8 cellular contexts compared by ENCODE assay signal in genomic region chr6:136550330-136551071, GRCh38. TPM values are rescaled to one million over a fixed set of nuclear protein-coding genes. Genes with fewer than 3 reads are reported as not detected.
DNase-seq lines count a peak whose midpoint lies in the region; ATAC-seq lines count a peak whose summit lies in the region.

Gene MAP7 (minus strand): TSS chr6:136550422. CDS start chr6:136550408, 14 bp downstream.

- ATAC-seq in HG02970 (IDR thresholded peaks at IDR 0.05; ENCODE audit: low FRiP score, unreplicated experiment), result peak; percentile 70

- CTCF ChIA-PET in activated CD4-positive, alpha-beta memory T cell treated with anti-CD3 and anti-CD28 coated beads, Interleukin-2, amount 10 ng/mL, durations not matched to agents 7 days and 5 days (lab: Charles Lee), result interaction anchor here (0.7 to 2.3 kb wide), 11 partner anchors 8 to 262 kb away, joined by 3 to 10 read pairs (median 4); partner anchors contain the start of gene MAP3K5

- H3K4me1 Mint-ChIP-seq in activated CD4-positive, alpha-beta memory T cell treated with anti-CD3 and anti-CD28 coated beads, Interleukin-2, amount 10 ng/mL, durations not matched to agents 7 days and 5 days, result peaks cover 12% of the 10 kb centered on the region

- DNase-seq in NCI-H2081 (lab: John Stamatoyannopoulos, UW), result peak; percentile 82 to 86
- no peak for DNase-seq in NCI-H2081 treated with DMSO at 0.1 percent for 48 hours (lab: John Stamatoyannopoulos, UW)
- DNase-seq in NCI-H345 (lab: John Stamatoyannopoulos, UW), result peak; percentile 92
- peak; percentile 60 for DNase-seq in activated CD4-positive, alpha-beta memory T cell treated with anti-CD3 and anti-CD28 coated beads, Interleukin-2, amount 10 ng/mL, durations not matched to agents 7 days and 5 days
- DNase-seq in effector CD8-positive, alpha-beta T cell (lab: John Stamatoyannopoulos, UW), result peak; percentile 24
- DNase-seq in mesenteric fat pad (ENCODE audit: low spot score), result peak; percentile 91
- peak; percentile 39 to 49 for DNase-seq in stimulated activated CD8-positive, alpha-beta memory T cell treated with anti-CD3 and anti-CD28 coated beads, Interleukin-15, amount 100 ng/mL, for 48 hours (ENCODE audit: low read depth in 2 of 2)

- no peak within 1 kb of the TSS for H3K27ac Mint-ChIP-seq in activated CD4-positive, alpha-beta memory T cell treated with anti-CD3 and anti-CD28 coated beads, Interleukin-2, amount 10 ng/mL, durations not matched to agents 7 days and 5 days

- POLR2A ChIA-PET in activated CD4-positive, alpha-beta memory T cell treated with anti-CD3 and anti-CD28 coated beads, Interleukin-2, amount 10 ng/mL, durations not matched to agents 7 days and 5 days (lab: Charles Lee), result interaction anchor here (0.6 to 0.7 kb wide), 2 partner anchors 14 to 94 kb away, joined by 3 read pairs; no protein-coding TSS in a partner anchor

- no peaks in the 10 kb centered on the region for H3K36me3 Mint-ChIP-seq in activated CD4-positive, alpha-beta memory T cell treated with anti-CD3 and anti-CD28 coated beads, Interleukin-2, amount 10 ng/mL, durations not matched to agents 7 days and 5 days (ENCODE audit: low read depth)

- H3K9me3 Mint-ChIP-seq in activated CD4-positive, alpha-beta memory T cell treated with anti-CD3 and anti-CD28 coated beads, Interleukin-2, amount 10 ng/mL, durations not matched to agents 7 days and 5 days, result no peaks in the 10 kb centered on the region

- H3K27me3 Mint-ChIP-seq in activated CD4-positive, alpha-beta memory T cell treated with anti-CD3 and anti-CD28 coated beads, Interleukin-2, amount 10 ng/mL, durations not matched to agents 7 days and 5 days, result peaks cover 48% of the 10 kb centered on the region

- peak within 1 kb of the TSS; percentile 60 for H3K4me3 Mint-ChIP-seq in activated CD4-positive, alpha-beta memory T cell treated with anti-CD3 and anti-CD28 coated beads, Interleukin-2, amount 10 ng/mL, durations not matched to agents 7 days and 5 days

RNA-seq across cellular contexts. Expression of gene MAP7, which starts in this region (rescaled TPM):
- 1 to 10 TPM; 1.4 to 1.8 TPM for total RNA-seq in activated CD4-positive, alpha-beta memory T cell treated with anti-CD3 and anti-CD28 coated beads, Interleukin-2, amount 10 ng/mL, durations not matched to agents 7 days and 5 days
- 5.2 TPM for total RNA-seq in mesenteric fat pad
